ENCODE assay signal across 1 cellular context in the genomic region with DNA sequence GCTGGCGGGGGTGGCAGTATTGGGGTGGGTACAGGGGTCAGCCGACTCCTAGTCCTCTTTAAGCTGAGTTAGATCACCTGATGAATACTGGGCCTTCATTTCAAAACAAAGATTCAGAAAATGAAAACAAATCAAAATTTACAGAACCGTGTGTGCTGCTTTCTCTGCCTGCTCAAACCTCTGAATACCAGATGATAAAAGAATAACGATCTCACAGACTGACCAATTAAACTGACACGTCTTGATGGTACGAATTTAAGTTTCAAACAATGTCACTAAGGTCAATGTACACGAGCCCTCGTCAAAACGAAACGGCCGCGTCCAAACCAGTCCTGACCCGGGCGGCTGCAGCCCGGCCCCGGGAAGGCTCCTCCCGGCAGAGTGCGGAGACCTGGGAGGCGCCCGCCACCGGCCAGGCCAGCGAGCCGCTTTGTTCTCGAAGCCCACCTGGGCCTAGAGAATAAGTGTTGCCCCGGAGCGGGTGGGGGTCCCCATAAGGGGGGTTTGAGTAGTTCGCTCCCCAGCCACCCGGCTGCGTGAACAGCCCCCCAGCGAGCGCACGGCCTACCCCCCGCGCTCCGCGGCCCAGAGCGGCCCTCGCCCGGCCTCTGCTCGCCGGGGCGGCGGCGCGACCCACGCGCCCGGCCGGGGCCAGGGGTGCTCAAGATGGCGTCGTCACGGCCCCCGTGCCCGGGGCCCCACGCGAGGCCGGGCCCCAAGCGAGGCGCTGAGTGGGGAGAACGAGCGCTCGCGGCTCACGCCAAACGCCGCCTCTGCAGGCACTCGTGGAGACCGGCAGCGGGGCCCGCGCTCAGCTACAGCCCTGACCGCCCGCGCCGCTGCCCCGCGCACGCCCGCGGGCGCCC.
A peak's percentile ranks its signal among the peaks of the same experiment; 100 is the strongest.
TF ChIP-seq lines count a peak whose summit lies in the region.

No MANE protein-coding gene starts in this region.

TF ChIP-seq in HepG2, 621 proteins besides CTCF, POLR2A, EP300 and RAD21 (continued from another document):
- TF ChIP-seq, protein P1, sequence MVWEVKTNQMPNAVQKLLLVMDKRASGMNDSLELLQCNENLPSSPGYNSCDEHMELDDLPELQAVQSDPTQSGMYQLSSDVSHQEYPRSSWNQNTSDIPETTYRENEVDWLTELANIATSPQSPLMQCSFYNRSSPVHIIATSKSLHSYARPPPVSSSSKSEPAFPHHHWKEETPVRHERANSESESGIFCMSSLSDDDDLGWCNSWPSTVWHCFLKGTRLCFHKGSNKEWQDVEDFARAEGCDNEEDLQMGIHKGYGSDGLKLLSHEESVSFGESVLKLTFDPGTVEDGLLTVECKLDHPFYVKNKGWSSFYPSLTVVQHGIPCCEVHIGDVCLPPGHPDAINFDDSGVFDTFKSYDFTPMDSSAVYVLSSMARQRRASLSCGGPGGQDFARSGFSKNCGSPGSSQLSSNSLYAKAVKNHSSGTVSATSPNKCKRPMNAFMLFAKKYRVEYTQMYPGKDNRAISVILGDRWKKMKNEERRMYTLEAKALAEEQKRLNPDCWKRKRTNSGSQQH (CRISPR knock-in tag; IDR thresholded peaks at IDR 0.05; ENCODE audit: low read depth): 0 out of 2 replicates have a peak, but pooled peaks have one; percentile 32
- TF ChIP-seq REXO4 (CRISPR knock-in tag; IDR thresholded peaks at IDR 0.05; ENCODE audit: borderline replicate concordance) (no peak), MED8 (CRISPR knock-in tag; IDR thresholded peaks at IDR 0.05; ENCODE audit: insufficient replicate concordance) (no peak), SMAD1 (CRISPR knock-in tag; IDR thresholded peaks at IDR 0.05; ENCODE audit: borderline replicate concordance, low read depth) (no peak), ZNF713 (CRISPR knock-in tag; IDR thresholded peaks at IDR 0.05) (no peak), ZNF883 (CRISPR knock-in tag; IDR thresholded peaks at IDR 0.05; ENCODE audit: not compliant biosample characterization) (no peak)
TF ChIP-seq in HepG2: peak in this region for 101.
